Comparison of ENCODE assay signal across 8 cellular contexts in genomic region chr6:35213824-35214756, GRCh38. TPM values are rescaled to one million over a fixed set of nuclear protein-coding genes. Genes with fewer than 3 reads are reported as not detected.
DNase-seq lines count a peak whose midpoint lies in the region; ATAC-seq, FAIRE-seq and TF ChIP-seq lines count a peak whose summit lies in the region.

TSS of gene SCUBE3 (plus strand) at chr6:35213956. CDS start at chr6:35214419, 463 bp downstream.

- dilution Hi-C loops in endothelial cell of umbilical vein (cut with MboI; ENCODE audit: extremely low pct_ligation_motif_present, low sequenced_read_pairs), result no loop called here

- no peaks in the 10 kb centered on the region for H3K36me3 Mint-ChIP-seq in mesothelial cell of epicardium

- no peaks in the 10 kb centered on the region for H3K36me3 ChIP-seq in SK-N-MC (ENCODE audit: insufficient read depth, low read length)
- H3K36me3 ChIP-seq in endothelial cell of umbilical vein (ENCODE audit: control insufficient read depth in 2 of 2, extremely low read depth in 1 of 2, insufficient read depth in 2 of 2, low read length in 2 of 2), result no peaks in the 10 kb centered on the region
- no peaks in the 10 kb centered on the region for H3K36me3 ChIP-seq in vagina

- H3K27ac Mint-ChIP-seq in mesothelial cell of epicardium, result peak within 1 kb of the TSS; percentile 91

- H3K4me2 ChIP-seq in endothelial cell of umbilical vein (ENCODE audit: insufficient read depth, low read length), result peak within 1 kb of the TSS; percentile 82

- no peaks in the 10 kb centered on the region for H3K79me2 ChIP-seq in endothelial cell of umbilical vein (ENCODE audit: control insufficient read depth, insufficient read depth, low read length)

- peaks cover 4% of the 10 kb centered on the region for H3K27me3 Mint-ChIP-seq in mesothelial cell of epicardium (ENCODE audit: low read depth)

- POLR2A ChIA-PET in endothelial cell of umbilical vein (lab: Charles Lee), result interaction anchor here (0.9 kb wide), 1 partner anchor 9 kb away, joined by 3 read pairs; no protein-coding TSS in a partner anchor

- H3K4me3 Mint-ChIP-seq in mesothelial cell of epicardium, result peak within 1 kb of the TSS; percentile 75

- H3K9ac ChIP-seq in SK-N-MC (ENCODE audit: insufficient read length) (no peak within 1 kb of the TSS), endothelial cell of umbilical vein (replicated peaks; ENCODE audit: extremely low read depth, insufficient read depth, low read length) (no peak within 1 kb of the TSS)

- no peaks in the 10 kb centered on the region for H3K9me1 ChIP-seq in endothelial cell of umbilical vein (replicated peaks; ENCODE audit: control insufficient read depth, extremely low read depth, insufficient read depth, low read length)

- FAIRE-seq in endothelial cell of umbilical vein (lab: Jason Lieb, UNC), result peak; percentile 74

- ATAC-seq in HG02938 (IDR thresholded peaks at IDR 0.05; ENCODE audit: unreplicated experiment), result no peak

- H3K27me3 ChIP-seq in endothelial cell of umbilical vein (ENCODE audit: control insufficient read depth in 2 of 2, insufficient read depth in 2 of 2, low read length in 2 of 2), result peaks cover 34 to 44% of the 10 kb centered on the region in 2 experiments
- H3K27me3 ChIP-seq in vagina, result no peaks in the 10 kb centered on the region

- CTCF ChIA-PET in endothelial cell of umbilical vein (lab: Charles Lee), result interaction anchor here (0.7 to 4.9 kb wide), 5 partner anchors 9 to 227 kb away, joined by 3 to 32 read pairs (median 14); no protein-coding TSS in a partner anchor

- no peaks in the 10 kb centered on the region for H4K20me1 ChIP-seq in endothelial cell of umbilical vein (replicated peaks; ENCODE audit: control insufficient read depth, extremely low read depth, insufficient read depth, low read length)

- H3K27ac ChIP-seq in SK-N-MC (no peak within 1 kb of the TSS), endothelial cell of umbilical vein (ENCODE audit: insufficient read depth, low read depth, low read length) (no peak within 1 kb of the TSS), vagina (no peak within 1 kb of the TSS), caudate nucleus (ENCODE audit: low read depth, low read length) (no peak within 1 kb of the TSS)

- H3K4me3 ChIP-seq in SK-N-MC (peak within 1 kb of the TSS; percentile 76), endothelial cell of umbilical vein (replicated peaks in 1 of 3; ENCODE audit: insufficient read depth in 1 of 3, low read depth in 1 of 3, low read length in 3 of 3) (peak within 1 kb of the TSS; percentile 14 to 40 (median 36)), vagina (peak within 1 kb of the TSS; percentile 42 to 67)

- H3K9me3 ChIP-seq in SK-N-MC (ENCODE audit: low read depth, low read length) (no peaks in the 10 kb centered on the region), endothelial cell of umbilical vein (replicated peaks; ENCODE audit: control insufficient read depth, insufficient read depth, low read length) (no peaks in the 10 kb centered on the region), vagina (no peaks in the 10 kb centered on the region)

- BruUV-seq in endothelial cell of umbilical vein (replicated peaks; lab: Mats Ljungman, UMichigan), result no TSS peak

- DNase-seq in AG20443 (ENCODE audit: low spot score) (peak; percentile 76), GM20000 (ENCODE audit: low spot score) (peak; percentile 85), SK-N-MC (ENCODE audit: low read depth, low spot score) (no peak), endothelial cell of umbilical vein (ENCODE audit: low read depth, low spot score) (peak; percentile 31), mesothelial cell of epicardium (ENCODE audit: low spot score in 2 of 2, unreplicated experiment in 2 of 2) (peak; percentile 51 to 70), vagina (ENCODE audit: extremely low spot score in 2 of 2) (no peak), caudate nucleus (lab: John Stamatoyannopoulos, UW) (no peak)

- intact Hi-C loops in endothelial cell of umbilical vein (cut with micrococcal nuclease), result no loop called here
- intact Hi-C loops in vagina (cut with DNase I), result loop anchor here (5.0 kb wide), 1 partner anchor 1133 kb away; no protein-coding TSS in a partner anchor

- H3K4me1 ChIP-seq in endothelial cell of umbilical vein (ENCODE audit: control insufficient read depth, extremely low read depth, insufficient read depth, low read length) (peaks cover 5% of the 10 kb centered on the region), vagina (peaks cover 16% of the 10 kb centered on the region)

- H2AFZ ChIP-seq in endothelial cell of umbilical vein (ENCODE audit: low read depth, low read length), result peak within 1 kb of the TSS; percentile 65

- TF ChIP-seq CTCF in GM20000 (IDR thresholded peaks at IDR 0.05; ENCODE audit: extremely low read depth, missing control alignments) (no peak), endothelial cell of umbilical vein (IDR thresholded peaks at IDR 0.05; ENCODE audit: extremely low read depth in 1 of 2, insufficient read depth in 1 of 2, low read depth in 1 of 2, low read length in 2 of 2) (no peak), mesothelial cell of epicardium (IDR thresholded peaks at IDR 0.05; ENCODE audit: unreplicated experiment) (no peak), vagina (IDR thresholded peaks at IDR 0.05) (no peak)

- peaks cover 50% of the 10 kb centered on the region for H3K4me1 Mint-ChIP-seq in mesothelial cell of epicardium

- H3K9me3 Mint-ChIP-seq in mesothelial cell of epicardium, result no peaks in the 10 kb centered on the region

- TF ChIP-seq POLR2A in endothelial cell of umbilical vein (IDR thresholded peaks at IDR 0.05; ENCODE audit: low read depth, low read length), result no peak
- TF ChIP-seq POLR2A in vagina (IDR thresholded peaks at IDR 0.05), result no peak

TF ChIP-seq in endothelial cell of umbilical vein, 7 proteins besides CTCF, POLR2A, EP300 and RAD21:
- TF ChIP-seq GATA2 (IDR thresholded peaks at IDR 0.05; ENCODE audit: insufficient read depth, insufficient read length, low read depth, low read length) (no peak), POLR2AphosphoS5 (IDR thresholded peaks at IDR 0.05; ENCODE audit: insufficient read depth, low read depth, low read length) (no peak), FOS (IDR thresholded peaks at IDR 0.05; ENCODE audit: borderline replicate concordance, insufficient read depth, low read length) (no peak), JUN (IDR thresholded peaks at IDR 0.05; ENCODE audit: borderline replicate concordance, insufficient read depth, insufficient read length, low read depth) (no peak), MYC (IDR thresholded peaks at IDR 0.05; ENCODE audit: low read depth, low read length) (no peak), MAX (IDR thresholded peaks at IDR 0.05; ENCODE audit: insufficient read depth, insufficient read length) (no peak), EZH2 (IDR thresholded peaks at IDR 0.05; ENCODE audit: borderline replicate concordance, low read depth, low read length, severe bottlenecking) (peak; percentile 67)

RNA-seq across cellular contexts. Expression of gene SCUBE3, which starts in this region (rescaled TPM):
- total RNA-seq in endothelial cell of umbilical vein (0.62 and 1.5 TPM in 2 replicates), mesothelial cell of epicardium (51.9 to 54.8 TPM (median 53.2 TPM) in 3 replicates), vagina (0.49 TPM)
- polyA plus RNA-seq in endothelial cell of umbilical vein, result 1.0 and 1.1 TPM in 2 replicates
- polyA plus RNA-seq in endothelial cell of umbilical vein (2011; cell fraction: cytosol; rRNA removed), result 0.74 and 1.0 TPM in 2 replicates
- polyA plus RNA-seq in endothelial cell of umbilical vein (2011; cell fraction: nucleus; rRNA removed), result 1.8 and 2.1 TPM in 2 replicates
- 1.4 and 2.2 TPM in 2 replicates for polyA plus RNA-seq in endothelial cell of umbilical vein (2012)
- polyA minus RNA-seq in endothelial cell of umbilical vein, result 2.2 and 3.0 TPM in 2 replicates
- not detected for polyA minus RNA-seq in endothelial cell of umbilical vein (2011; cell fraction: cytosol; rRNA and poly(A)+ RNA removed)
- 0.87 and 1.1 TPM in 2 replicates for polyA minus RNA-seq in endothelial cell of umbilical vein (2011; cell fraction: nucleus; rRNA and poly(A)+ RNA removed)

Comparison
In these comparisons a context has a peak if more than half of its experiments do, and no peak if none do; other contexts are left out.
1. RNA of gene SCUBE3 (total RNA-seq): 51.9 to 54.8 TPM in mesothelial cell of epicardium; 0.62 to 1.5 TPM in endothelial cell of umbilical vein and 0.49 TPM in vagina (single experiment); every median in the first group is over 10 times any median in the second.
2. DNase-seq: peak in AG20443 (single experiment), GM20000 (single experiment), endothelial cell of umbilical vein (single experiment) and mesothelial cell of epicardium (2 of 2); none in SK-N-MC (single experiment), vagina (0 of 2) and caudate nucleus (0 of 61).
3. Peak in every context shown above with its lines, with median percentiles within 50 percentile points of each other: H3K4me3 ChIP-seq.